28 cellular contexts compared by ENCODE assay signal in genomic region chr10:77361426-77361825, GRCh38.
"Had no signal": no experiment of that assay in that cellular context is flagged by ENCODE, and none has a peak within 500 bp of the region (broad histone marks: within the 10 kb centered on the region; RNA-seq: fewer than 3 reads in every experiment).

No MANE protein-coding gene starts in this region.

- H3K9me3 Mint-ChIP-seq: activated CD4-positive, alpha-beta memory T cell treated with anti-CD3 and anti-CD28 coated beads for 36 hours; activated CD4-positive, alpha-beta T cell treated with anti-CD3 and anti-CD28 coated beads, Interleukin-2, amount 10 ng/mL, durations not matched to agents 24 days and 14 days; activated T-cell treated with anti-CD3 and anti-CD28 coated beads, Interleukin-2, amount 50 U/mL, for 4 hours; activated T-helper 17 cell treated with anti-CD3 and anti-CD28 coated beads, Interleukin-2, amount 50 U/mL, for 72 hours; central memory CD8-positive, alpha-beta T cell; T-helper 2 cell treated with Interferon-gamma antibody and Interleukin-4, amounts not matched to agents 5 μg/mL and 100 μg/mL, for 36 hours had no signal

- H3K36me3 ChIP-seq: brain microvascular endothelial cell, colonic mucosa, heart left ventricle had no signal

- H3K4me1 ChIP-seq: colonic mucosa, heart left ventricle had no signal

- H3K27ac Mint-ChIP-seq: activated CD4-positive, alpha-beta memory T cell treated with anti-CD3 and anti-CD28 coated beads for 36 hours; activated CD4-positive, alpha-beta T cell treated with anti-CD3 and anti-CD28 coated beads for 36 hours; activated CD4-positive, alpha-beta T cell treated with anti-CD3 and anti-CD28 coated beads, Interleukin-2, amount 10 ng/mL, durations not matched to agents 24 days and 14 days; activated CD8-positive, alpha-beta T cell treated with anti-CD3 and anti-CD28 coated beads, Interleukin-2, amount 10 ng/mL, durations not matched to agents 7 days and 5 days; activated naive CD8-positive, alpha-beta T cell; activated T-helper 17 cell treated with anti-CD3 and anti-CD28 coated beads, Interleukin-2, amount 50 U/mL, for 72 hours; T-helper 17 cell; T-helper 2 cell treated with Interferon-gamma antibody and Interleukin-4, amounts not matched to agents 5 μg/mL and 100 μg/mL, for 36 hours had no signal

- DNase-seq: activated CD4-positive, alpha-beta memory T cell treated with anti-CD3 and anti-CD28 coated beads for 36 hours; activated CD4-positive, alpha-beta T cell treated with anti-CD3 and anti-CD28 coated beads for 36 hours; activated CD4-positive, alpha-beta T cell treated with anti-CD3 and anti-CD28 coated beads, Interleukin-2, amount 10 ng/mL, durations not matched to agents 24 days and 14 days; activated CD4-positive, CD25-positive, alpha-beta regulatory T cell; activated CD4-positive, CD25-positive, alpha-beta regulatory T cell treated with anti-CD3 and anti-CD28 coated beads, Interleukin-2, amount 50 U/mL, for 72 hours; activated CD8-positive, alpha-beta T cell treated with anti-CD3 and anti-CD28 coated beads, Interleukin-2, amount 10 ng/mL, durations not matched to agents 7 days and 5 days; activated effector memory CD4-positive, alpha-beta T cell treated with Interleukin-2 at 50 U/mL for 16 hours; activated gamma-delta T cell treated with Interleukin-2 at 50 U/mL for 16 hours; activated naive CD4-positive, alpha-beta T cell treated with anti-CD3 and anti-CD28 coated beads, Interleukin-2, amount 50 U/mL, for 16 hours; activated naive CD4-positive, alpha-beta T cell treated with Interleukin-2 at 50 U/mL for 16 hours; activated T-cell treated with anti-CD3 and anti-CD28 coated beads, Interleukin-2, amount 50 U/mL, for 4 hours; anterior cingulate cortex; brain microvascular endothelial cell; colonic mucosa; effector CD8-positive, alpha-beta T cell; heart left ventricle; T-helper 1 cell; T-helper 17 cell; T1000 had no signal

- H3K4me3 ChIP-seq: colonic mucosa, heart left ventricle had no signal

- H3K27me3 Mint-ChIP-seq: activated CD4-positive, alpha-beta T cell treated with anti-CD3 and anti-CD28 coated beads, Interleukin-2, amount 10 ng/mL, durations not matched to agents 24 days and 14 days; T-helper 17 cell had no signal

- H3K4me3 Mint-ChIP-seq: activated CD4-positive, alpha-beta memory T cell treated with anti-CD3 and anti-CD28 coated beads for 36 hours; activated CD4-positive, alpha-beta T cell treated with anti-CD3 and anti-CD28 coated beads for 36 hours; activated CD4-positive, alpha-beta T cell treated with anti-CD3 and anti-CD28 coated beads, Interleukin-2, amount 10 ng/mL, durations not matched to agents 24 days and 14 days; activated CD8-positive, alpha-beta T cell treated with anti-CD3 and anti-CD28 coated beads, Interleukin-2, amount 10 ng/mL, durations not matched to agents 7 days and 5 days; activated naive CD8-positive, alpha-beta T cell; activated T-cell treated with anti-CD3 and anti-CD28 coated beads, Interleukin-2, amount 50 U/mL, for 4 hours; activated T-helper 17 cell treated with anti-CD3 and anti-CD28 coated beads, Interleukin-2, amount 50 U/mL, for 72 hours; central memory CD8-positive, alpha-beta T cell; T-helper 17 cell; T-helper 2 cell treated with Interferon-gamma antibody and Interleukin-4, amounts not matched to agents 5 μg/mL and 100 μg/mL, for 36 hours had no signal

- H3K27ac ChIP-seq: brain microvascular endothelial cell, colonic mucosa, epithelial cell of prostate had no signal

- H3K9me3 ChIP-seq: colonic mucosa, heart left ventricle had no signal

- FAIRE-seq: astrocyte, endometrium, endothelial cell of umbilical vein, frontal cortex had no signal

- H3K36me3 Mint-ChIP-seq: activated CD4-positive, alpha-beta memory T cell treated with anti-CD3 and anti-CD28 coated beads for 36 hours; activated naive CD8-positive, alpha-beta T cell had no signal

- H3K27me3 ChIP-seq: brain microvascular endothelial cell, colonic mucosa had no signal

- H3K4me1 Mint-ChIP-seq: activated CD4-positive, alpha-beta T cell treated with anti-CD3 and anti-CD28 coated beads for 36 hours; activated CD4-positive, alpha-beta T cell treated with anti-CD3 and anti-CD28 coated beads, Interleukin-2, amount 10 ng/mL, durations not matched to agents 24 days and 14 days; activated T-helper 17 cell treated with anti-CD3 and anti-CD28 coated beads, Interleukin-2, amount 50 U/mL, for 72 hours; central memory CD8-positive, alpha-beta T cell; T-helper 17 cell had no signal

- ATAC-seq: activated CD4-positive, alpha-beta T cell treated with anti-CD3 and anti-CD28 coated beads for 36 hours; activated CD8-positive, alpha-beta T cell treated with anti-CD3 and anti-CD28 coated beads, Interleukin-2, amount 10 ng/mL, durations not matched to agents 7 days and 5 days; activated T-cell treated with anti-CD3 and anti-CD28 coated beads, Interleukin-2, amount 50 U/mL, for 4 hours; activated T-helper 17 cell treated with anti-CD3 and anti-CD28 coated beads, Interleukin-2, amount 50 U/mL, for 72 hours; heart left ventricle; T-helper 17 cell had no signal
